Comparison of ENCODE assay signal across 25 cellular contexts in the genomic region with DNA sequence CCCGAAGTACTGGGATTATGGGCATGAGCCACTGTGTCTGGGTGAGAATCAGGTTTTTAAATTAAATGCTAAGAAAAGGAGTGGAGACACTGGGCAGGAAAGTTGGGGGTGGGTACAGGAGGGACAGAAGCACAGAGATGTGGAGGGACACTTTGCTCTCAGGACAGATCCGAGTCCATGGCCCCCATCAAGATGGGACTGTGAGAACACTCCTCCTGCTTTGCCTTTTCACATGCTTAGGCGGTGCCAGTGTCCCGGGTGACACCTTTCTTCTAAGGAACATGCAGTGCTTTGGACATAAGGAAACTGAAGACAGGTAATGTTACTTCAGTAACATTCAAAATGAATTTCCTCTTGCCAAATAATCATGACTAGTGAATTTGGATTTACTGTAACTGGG. TPM values are rescaled to one million over a fixed set of nuclear protein-coding genes. Genes with fewer than 3 reads are reported as not detected.
DNase-seq lines count a peak whose midpoint lies in the region; ATAC-seq and TF ChIP-seq lines count a peak whose summit lies in the region.
"Had no signal": no experiment of that assay in that cellular context is flagged by ENCODE, and none has a peak within 500 bp of the region (broad histone marks: within the 10 kb centered on the region; RNA-seq: fewer than 3 reads in every experiment).

No MANE protein-coding gene starts in this region.

- POLR2A ChIA-PET in RWPE1 (lab: Yijun Ruan, JAX; ENCODE audit: low non-redundant PET): interaction anchor here (0.7 to 1.0 kb wide), 2 partner anchors 17 to 649 kb away, joined by 8 to 11 read pairs; a partner anchor contains a TSS

- H3K9me3 ChIP-seq in esophagus squamous epithelium: no peaks in the 10 kb centered on the region
- no peaks in the 10 kb centered on the region for H3K9me3 ChIP-seq in thyroid gland
- H3K9me3 ChIP-seq: BE2C, Caco-2, ovary, upper lobe of left lung had no signal

- no peak for TF ChIP-seq POLR2A in esophagus squamous epithelium (IDR thresholded peaks at IDR 0.05)
- TF ChIP-seq POLR2A in thyroid gland (IDR thresholded peaks at IDR 0.05): no peak

- 71 to 76% methylated on average over 3 to 4 of the region's 4 CpGs for WGBS in esophagus squamous epithelium, 2 donors
- 91 to 93% methylated on average over 4 of the region's 4 CpGs for WGBS in thyroid gland, 2 donors

- H3K36me3 ChIP-seq in esophagus squamous epithelium (peaks cover 0 to 51% (median 4%) of the 10 kb centered on the region in 3 donors), thyroid gland (no peaks in the 10 kb centered on the region)
- H3K36me3 ChIP-seq: ovary had no signal

- peak overlapping the region; percentile 75 for H3K27ac ChIP-seq in RWPE1
- H3K27ac ChIP-seq in esophagus squamous epithelium: peak overlapping the region; percentile 14 to 55 (median 44)
- peak overlapping the region; percentile 75 to 95 (median 86) for H3K27ac ChIP-seq in thyroid gland
- H3K27ac ChIP-seq: brain microvascular endothelial cell, hepatocyte, ovary, upper lobe of left lung had no signal

- CTCF ChIA-PET in RWPE1 (lab: Yijun Ruan, JAX): interaction anchor here (0.7 kb wide), 1 partner anchor 67 kb away, joined by 3 read pairs; no protein-coding TSS in a partner anchor

- TF ChIP-seq CTCF in RWPE1 (conservative IDR thresholded peaks at IDR 0.05; ENCODE audit: low read depth): no peak
- TF ChIP-seq CTCF in esophagus squamous epithelium (IDR thresholded peaks at IDR 0.05): no peak
- no peak for TF ChIP-seq CTCF in thyroid gland (IDR thresholded peaks at IDR 0.05)

- ATAC-seq in GM18519 (IDR thresholded peaks at IDR 0.05; ENCODE audit: low FRiP score, unreplicated experiment): no peak
- ATAC-seq: activated naive CD8-positive, alpha-beta T cell treated with anti-CD3 and anti-CD28 coated beads, Interleukin-2, amount 50 U/mL, for 24 hours; activated T-helper 17 cell treated with anti-CD3 and anti-CD28 coated beads, Interleukin-2, amount 50 U/mL, for 72 hours; naive thymus-derived CD8-positive, alpha-beta T cell; T-cell had no signal

- intact Hi-C loops in esophagus squamous epithelium (cut with DNase I): no loop called here
- intact Hi-C loops in thyroid gland (cut with DNase I): no loop called here

- no peaks in the 10 kb centered on the region for H3K27me3 ChIP-seq in esophagus squamous epithelium
- H3K27me3 ChIP-seq in thyroid gland: no peaks in the 10 kb centered on the region
- H3K27me3 ChIP-seq: BE2C, brain microvascular endothelial cell, hepatocyte, ovary, upper lobe of left lung had no signal

- H3K4me1 ChIP-seq in esophagus squamous epithelium (peaks cover 4 to 51% (median 12%) of the 10 kb centered on the region in 3 donors), thyroid gland (peaks cover 66 to 78% of the 10 kb centered on the region in 2 donors)
- H3K4me1 ChIP-seq: BE2C had no signal

- DNase-seq in RWPE1 (ENCODE audit: low spot score) (no peak), esophagus squamous epithelium (lab: John Stamatoyannopoulos, UW) (no peak), mesenteric fat pad (ENCODE audit: low spot score) (peak; percentile 3), thyroid gland (no peak), DMS53 (lab: John Stamatoyannopoulos, UW) (no peak), SIG-M5 (lab: John Stamatoyannopoulos, UW) (no peak)
- DNase-seq: activated CD4-positive, alpha-beta T cell treated with anti-CD3 and anti-CD28 coated beads for 48 hours; activated naive CD8-positive, alpha-beta T cell treated with anti-CD3 and anti-CD28 coated beads, Interleukin-2, amount 50 U/mL, for 24 hours; BE2C; Caco-2; H7; mesendoderm; naive thymus-derived CD8-positive, alpha-beta T cell; NCI-H1048; NCI-H2081 treated with DMSO at 0.1 percent for 48 hours; NCI-H524; stimulated activated CD4-positive, alpha-beta T cell treated with anti-CD3 and anti-CD28 coated beads, Interleukin-1b, Interleukin-23, amount 100 ng/mL, for 48 hours; stimulated activated naive CD4-positive, alpha-beta T cell treated with Interleukin-2 at 50 U/mL for 16 hours; T-cell; upper lobe of left lung had no signal

- H3K4me3 ChIP-seq in esophagus squamous epithelium: no peak overlapping the region
- no peak overlapping the region for H3K4me3 ChIP-seq in thyroid gland (replicated peaks in 1 of 3)
- H3K4me3 ChIP-seq: hepatocyte, ovary, upper lobe of left lung had no signal

RNA-seq across cellular contexts. Expression of a gene that starts 16.7 kb away (rescaled TPM):
- total RNA-seq in esophagus squamous epithelium: 1 to 10 TPM; 4.2 to 7.2 (median 5.7) TPM
- 7.5 TPM for total RNA-seq in mesenteric fat pad
- total RNA-seq in thyroid gland: 10 to 100 TPM; 10.6 to 16.6 (median 14.7) TPM

RNA-seq across cellular contexts. Expression of a gene that starts 32.8 kb away (rescaled TPM):
- total RNA-seq in esophagus squamous epithelium: 10 to 100 TPM in 1 of 4 donors, 1 to 10 TPM in 3; 5.0 to 10.3 (median 8.7) TPM
- total RNA-seq in mesenteric fat pad: 9.8 TPM
- total RNA-seq in thyroid gland: 10 to 100 TPM in 1 of 4 donors, 1 to 10 TPM in 3; 3.0 to 11.3 (median 8.5) TPM
